ENCODE assay signal across 1 cellular context in the genomic region with DNA sequence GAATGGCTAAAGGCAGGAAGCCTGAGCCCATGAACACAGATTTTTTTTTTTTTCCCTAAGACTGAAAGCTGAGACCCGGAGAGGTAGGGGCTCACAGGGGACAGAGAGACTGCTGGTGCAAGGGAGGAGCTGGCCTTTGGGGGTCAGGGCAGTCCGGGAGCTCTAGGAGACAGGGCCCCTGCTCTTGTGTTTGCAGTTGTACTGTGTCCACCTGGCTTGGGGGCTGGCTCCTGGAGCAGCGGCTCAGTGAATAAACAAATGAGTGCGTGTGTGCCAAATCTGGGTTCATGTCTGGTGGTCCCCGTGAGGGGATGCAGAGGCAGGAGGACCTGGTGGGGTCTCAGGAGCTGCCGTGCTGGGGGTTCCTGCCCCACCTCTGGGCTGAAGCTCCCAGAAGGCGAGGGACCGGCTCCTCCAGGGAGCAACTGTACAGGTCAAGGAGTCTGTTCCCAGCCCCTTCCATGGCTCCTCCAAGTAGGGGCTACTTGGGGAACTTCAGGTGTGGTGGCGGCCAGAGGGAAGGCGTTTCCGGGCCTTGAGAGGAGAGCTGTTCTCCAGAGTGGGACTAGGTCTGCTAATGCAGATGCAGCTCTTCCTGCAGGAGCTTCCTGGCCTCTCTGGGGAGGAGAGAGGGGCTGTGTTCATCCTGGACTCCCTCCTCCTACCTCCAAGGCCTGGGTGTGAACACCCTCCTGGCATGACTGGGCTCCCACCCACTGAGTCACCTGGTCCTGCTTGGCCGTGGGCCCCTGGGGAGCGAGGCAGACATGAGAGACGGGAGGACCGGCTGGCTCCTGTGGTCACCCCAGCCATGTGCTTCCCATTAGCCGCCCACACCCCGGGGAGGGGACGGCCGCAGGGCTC.
TF ChIP-seq lines count a peak whose summit lies in the region.

No MANE protein-coding gene starts in this region.

TF ChIP-seq in HepG2, 621 proteins besides CTCF, POLR2A, EP300 and RAD21 (continued from another document and continues in another):
- TF ChIP-seq, protein P1, sequence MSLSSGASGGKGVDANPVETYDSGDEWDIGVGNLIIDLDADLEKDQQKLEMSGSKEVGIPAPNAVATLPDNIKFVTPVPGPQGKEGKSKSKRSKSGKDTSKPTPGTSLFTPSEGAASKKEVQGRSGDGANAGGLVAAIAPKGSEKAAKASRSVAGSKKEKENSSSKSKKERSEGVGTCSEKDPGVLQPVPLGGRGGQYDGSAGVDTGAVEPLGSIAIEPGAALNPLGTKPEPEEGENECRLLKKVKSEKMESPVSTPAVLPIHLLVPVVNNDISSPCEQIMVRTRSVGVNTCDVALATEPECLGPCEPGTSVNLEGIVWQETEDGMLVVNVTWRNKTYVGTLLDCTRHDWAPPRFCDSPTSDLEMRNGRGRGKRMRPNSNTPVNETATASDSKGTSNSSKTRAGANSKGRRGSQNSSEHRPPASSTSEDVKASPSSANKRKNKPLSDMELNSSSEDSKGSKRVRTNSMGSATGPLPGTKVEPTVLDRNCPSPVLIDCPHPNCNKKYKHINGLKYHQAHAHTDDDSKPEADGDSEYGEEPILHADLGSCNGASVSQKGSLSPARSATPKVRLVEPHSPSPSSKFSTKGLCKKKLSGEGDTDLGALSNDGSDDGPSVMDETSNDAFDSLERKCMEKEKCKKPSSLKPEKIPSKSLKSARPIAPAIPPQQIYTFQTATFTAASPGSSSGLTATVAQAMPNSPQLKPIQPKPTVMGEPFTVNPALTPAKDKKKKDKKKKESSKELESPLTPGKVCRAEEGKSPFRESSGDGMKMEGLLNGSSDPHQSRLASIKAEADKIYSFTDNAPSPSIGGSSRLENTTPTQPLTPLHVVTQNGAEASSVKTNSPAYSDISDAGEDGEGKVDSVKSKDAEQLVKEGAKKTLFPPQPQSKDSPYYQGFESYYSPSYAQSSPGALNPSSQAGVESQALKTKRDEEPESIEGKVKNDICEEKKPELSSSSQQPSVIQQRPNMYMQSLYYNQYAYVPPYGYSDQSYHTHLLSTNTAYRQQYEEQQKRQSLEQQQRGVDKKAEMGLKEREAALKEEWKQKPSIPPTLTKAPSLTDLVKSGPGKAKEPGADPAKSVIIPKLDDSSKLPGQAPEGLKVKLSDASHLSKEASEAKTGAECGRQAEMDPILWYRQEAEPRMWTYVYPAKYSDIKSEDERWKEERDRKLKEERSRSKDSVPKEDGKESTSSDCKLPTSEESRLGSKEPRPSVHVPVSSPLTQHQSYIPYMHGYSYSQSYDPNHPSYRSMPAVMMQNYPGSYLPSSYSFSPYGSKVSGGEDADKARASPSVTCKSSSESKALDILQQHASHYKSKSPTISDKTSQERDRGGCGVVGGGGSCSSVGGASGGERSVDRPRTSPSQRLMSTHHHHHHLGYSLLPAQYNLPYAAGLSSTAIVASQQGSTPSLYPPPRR (CRISPR knock-in tag; IDR thresholded peaks at IDR 0.05; ENCODE audit: borderline replicate concordance): peak; percentile 69
- TF ChIP-seq ZBTB8A (CRISPR knock-in tag; IDR thresholded peaks at IDR 0.05; ENCODE audit: borderline replicate concordance, low read depth): no peak; the same call in 1 of the 2 replicates
- 0 out of 2 replicates have a peak, but pooled peaks have one; percentile 78 for TF ChIP-seq MIXL1 (CRISPR knock-in tag; IDR thresholded peaks at IDR 0.05)
- TF ChIP-seq ZNF24 (IDR thresholded peaks at IDR 0.05): no peak
- TF ChIP-seq NR3C1 (CRISPR knock-in tag; IDR thresholded peaks at IDR 0.05): no peak
- peak; percentile 44; the same call in 1 of the 2 replicates for TF ChIP-seq KLF11 (CRISPR knock-in tag; IDR thresholded peaks at IDR 0.05)
- TF ChIP-seq ZNF776 (CRISPR knock-in tag; IDR thresholded peaks at IDR 0.05): no peak
- 0 out of 2 replicates have a peak, but pooled peaks have one; percentile 17 for TF ChIP-seq ZFP37 (CRISPR knock-in tag; IDR thresholded peaks at IDR 0.05; ENCODE audit: borderline replicate concordance)
- no peak for TF ChIP-seq SMARCC2 (IDR thresholded peaks at IDR 0.05)
- no peak for TF ChIP-seq ZNF557 (CRISPR knock-in tag; IDR thresholded peaks at IDR 0.05)
- TF ChIP-seq, protein P2, sequence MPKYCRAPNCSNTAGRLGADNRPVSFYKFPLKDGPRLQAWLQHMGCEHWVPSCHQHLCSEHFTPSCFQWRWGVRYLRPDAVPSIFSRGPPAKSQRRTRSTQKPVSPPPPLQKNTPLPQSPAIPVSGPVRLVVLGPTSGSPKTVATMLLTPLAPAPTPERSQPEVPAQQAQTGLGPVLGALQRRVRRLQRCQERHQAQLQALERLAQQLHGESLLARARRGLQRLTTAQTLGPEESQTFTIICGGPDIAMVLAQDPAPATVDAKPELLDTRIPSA (CRISPR knock-in tag; IDR thresholded peaks at IDR 0.05; ENCODE audit: borderline replicate concordance): peak; percentile 44; the same call in 1 of the 2 replicates
- peak; percentile 72 for TF ChIP-seq GATAD2A (CRISPR knock-in tag; IDR thresholded peaks at IDR 0.05)
- TF ChIP-seq NRL (CRISPR knock-in tag; IDR thresholded peaks at IDR 0.05; ENCODE audit: borderline replicate concordance): no peak
- TF ChIP-seq ZIK1 (CRISPR knock-in tag; IDR thresholded peaks at IDR 0.05; ENCODE audit: borderline replicate concordance, low read depth): peak; percentile 37; the same call in 1 of the 2 replicates
- TF ChIP-seq TCF7 (IDR thresholded peaks at IDR 0.05; ENCODE audit: low read depth): no peak
- TF ChIP-seq, protein P3, sequence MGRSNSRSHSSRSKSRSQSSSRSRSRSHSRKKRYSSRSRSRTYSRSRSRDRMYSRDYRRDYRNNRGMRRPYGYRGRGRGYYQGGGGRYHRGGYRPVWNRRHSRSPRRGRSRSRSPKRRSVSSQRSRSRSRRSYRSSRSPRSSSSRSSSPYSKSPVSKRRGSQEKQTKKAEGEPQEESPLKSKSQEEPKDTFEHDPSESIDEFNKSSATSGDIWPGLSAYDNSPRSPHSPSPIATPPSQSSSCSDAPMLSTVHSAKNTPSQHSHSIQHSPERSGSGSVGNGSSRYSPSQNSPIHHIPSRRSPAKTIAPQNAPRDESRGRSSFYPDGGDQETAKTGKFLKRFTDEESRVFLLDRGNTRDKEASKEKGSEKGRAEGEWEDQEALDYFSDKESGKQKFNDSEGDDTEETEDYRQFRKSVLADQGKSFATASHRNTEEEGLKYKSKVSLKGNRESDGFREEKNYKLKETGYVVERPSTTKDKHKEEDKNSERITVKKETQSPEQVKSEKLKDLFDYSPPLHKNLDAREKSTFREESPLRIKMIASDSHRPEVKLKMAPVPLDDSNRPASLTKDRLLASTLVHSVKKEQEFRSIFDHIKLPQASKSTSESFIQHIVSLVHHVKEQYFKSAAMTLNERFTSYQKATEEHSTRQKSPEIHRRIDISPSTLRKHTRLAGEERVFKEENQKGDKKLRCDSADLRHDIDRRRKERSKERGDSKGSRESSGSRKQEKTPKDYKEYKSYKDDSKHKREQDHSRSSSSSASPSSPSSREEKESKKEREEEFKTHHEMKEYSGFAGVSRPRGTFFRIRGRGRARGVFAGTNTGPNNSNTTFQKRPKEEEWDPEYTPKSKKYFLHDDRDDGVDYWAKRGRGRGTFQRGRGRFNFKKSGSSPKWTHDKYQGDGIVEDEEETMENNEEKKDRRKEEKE (IDR thresholded peaks at IDR 0.05): no peak
- no peak for TF ChIP-seq GLI4 (CRISPR knock-in tag; IDR thresholded peaks at IDR 0.05; ENCODE audit: borderline replicate concordance)
- TF ChIP-seq, protein P4, sequence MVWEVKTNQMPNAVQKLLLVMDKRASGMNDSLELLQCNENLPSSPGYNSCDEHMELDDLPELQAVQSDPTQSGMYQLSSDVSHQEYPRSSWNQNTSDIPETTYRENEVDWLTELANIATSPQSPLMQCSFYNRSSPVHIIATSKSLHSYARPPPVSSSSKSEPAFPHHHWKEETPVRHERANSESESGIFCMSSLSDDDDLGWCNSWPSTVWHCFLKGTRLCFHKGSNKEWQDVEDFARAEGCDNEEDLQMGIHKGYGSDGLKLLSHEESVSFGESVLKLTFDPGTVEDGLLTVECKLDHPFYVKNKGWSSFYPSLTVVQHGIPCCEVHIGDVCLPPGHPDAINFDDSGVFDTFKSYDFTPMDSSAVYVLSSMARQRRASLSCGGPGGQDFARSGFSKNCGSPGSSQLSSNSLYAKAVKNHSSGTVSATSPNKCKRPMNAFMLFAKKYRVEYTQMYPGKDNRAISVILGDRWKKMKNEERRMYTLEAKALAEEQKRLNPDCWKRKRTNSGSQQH (CRISPR knock-in tag; IDR thresholded peaks at IDR 0.05; ENCODE audit: low read depth): no peak; the same call in none of the 2 replicates
- peak; percentile 50; the same call in 1 of the 2 replicates for TF ChIP-seq GFI1 (CRISPR knock-in tag; IDR thresholded peaks at IDR 0.05; ENCODE audit: borderline replicate concordance)
- TF ChIP-seq, protein P5, sequence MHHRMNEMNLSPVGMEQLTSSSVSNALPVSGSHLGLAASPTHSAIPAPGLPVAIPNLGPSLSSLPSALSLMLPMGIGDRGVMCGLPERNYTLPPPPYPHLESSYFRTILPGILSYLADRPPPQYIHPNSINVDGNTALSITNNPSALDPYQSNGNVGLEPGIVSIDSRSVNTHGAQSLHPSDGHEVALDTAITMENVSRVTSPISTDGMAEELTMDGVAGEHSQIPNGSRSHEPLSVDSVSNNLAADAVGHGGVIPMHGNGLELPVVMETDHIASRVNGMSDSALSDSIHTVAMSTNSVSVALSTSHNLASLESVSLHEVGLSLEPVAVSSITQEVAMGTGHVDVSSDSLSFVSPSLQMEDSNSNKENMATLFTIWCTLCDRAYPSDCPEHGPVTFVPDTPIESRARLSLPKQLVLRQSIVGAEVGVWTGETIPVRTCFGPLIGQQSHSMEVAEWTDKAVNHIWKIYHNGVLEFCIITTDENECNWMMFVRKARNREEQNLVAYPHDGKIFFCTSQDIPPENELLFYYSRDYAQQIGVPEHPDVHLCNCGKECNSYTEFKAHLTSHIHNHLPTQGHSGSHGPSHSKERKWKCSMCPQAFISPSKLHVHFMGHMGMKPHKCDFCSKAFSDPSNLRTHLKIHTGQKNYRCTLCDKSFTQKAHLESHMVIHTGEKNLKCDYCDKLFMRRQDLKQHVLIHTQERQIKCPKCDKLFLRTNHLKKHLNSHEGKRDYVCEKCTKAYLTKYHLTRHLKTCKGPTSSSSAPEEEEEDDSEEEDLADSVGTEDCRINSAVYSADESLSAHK (CRISPR knock-in tag; IDR thresholded peaks at IDR 0.05; ENCODE audit: borderline replicate concordance): no peak
- no peak for TF ChIP-seq ATM (IDR thresholded peaks at IDR 0.05; ENCODE audit: borderline replicate concordance)
- peak; percentile 31 for TF ChIP-seq KMT2B (CRISPR knock-in tag; IDR thresholded peaks at IDR 0.05)
- no peak for TF ChIP-seq ZNF879 (CRISPR knock-in tag; IDR thresholded peaks at IDR 0.05)
- peak; percentile 24; the same call in 1 of the 2 replicates for TF ChIP-seq NAIF1 (CRISPR knock-in tag; IDR thresholded peaks at IDR 0.05; ENCODE audit: borderline replicate concordance)
- TF ChIP-seq ZSCAN30 (CRISPR knock-in tag; IDR thresholded peaks at IDR 0.05): 0 out of 2 replicates have a peak, but pooled peaks have one; percentile 5
- TF ChIP-seq PCBP1 (IDR thresholded peaks at IDR 0.05; ENCODE audit: borderline replicate concordance, low read depth, low read length): no peak
- TF ChIP-seq ADNP (CRISPR knock-in tag; IDR thresholded peaks at IDR 0.05): no peak
- TF ChIP-seq, protein P6, sequence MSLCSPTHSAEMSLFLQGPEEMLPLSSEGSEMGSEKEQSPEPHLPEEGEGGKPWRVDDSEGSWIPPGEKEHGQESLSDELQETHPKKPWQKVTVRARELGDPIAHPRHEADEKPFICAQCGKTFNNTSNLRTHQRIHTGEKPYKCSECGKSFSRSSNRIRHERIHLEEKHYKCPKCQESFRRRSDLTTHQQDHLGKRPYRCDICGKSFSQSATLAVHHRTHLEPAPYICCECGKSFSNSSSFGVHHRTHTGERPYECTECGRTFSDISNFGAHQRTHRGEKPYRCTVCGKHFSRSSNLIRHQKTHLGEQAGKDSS (CRISPR knock-in tag; IDR thresholded peaks at IDR 0.05; ENCODE audit: borderline replicate concordance, low read depth): peak; percentile 28; the same call in 1 of the 2 replicates
- 0 out of 2 replicates have a peak, but pooled peaks have one; percentile 5 for TF ChIP-seq HNRNPL (IDR thresholded peaks at IDR 0.05; ENCODE audit: low read depth, low read length)
- TF ChIP-seq TCF7L2 (IDR thresholded peaks at IDR 0.05; ENCODE audit: low read depth, low read length): no peak
- no peak; the same call in 1 of the 2 replicates for TF ChIP-seq ZFP82 (CRISPR knock-in tag; IDR thresholded peaks at IDR 0.05; ENCODE audit: borderline replicate concordance)
- no peak; the same call in 1 of the 2 replicates for TF ChIP-seq ATF7-NPFF (CRISPR knock-in tag; IDR thresholded peaks at IDR 0.05; ENCODE audit: low read depth)
- TF ChIP-seq MTA1 (CRISPR knock-in tag; IDR thresholded peaks at IDR 0.05; ENCODE audit: borderline replicate concordance): peak; percentile 95
- peak; percentile 42 for TF ChIP-seq YY1 (IDR thresholded peaks at IDR 0.05; ENCODE audit: insufficient read depth, insufficient replicate concordance, low read depth, low read length)
